ENCODE assay signal across 9 cellular contexts in the genomic region with DNA sequence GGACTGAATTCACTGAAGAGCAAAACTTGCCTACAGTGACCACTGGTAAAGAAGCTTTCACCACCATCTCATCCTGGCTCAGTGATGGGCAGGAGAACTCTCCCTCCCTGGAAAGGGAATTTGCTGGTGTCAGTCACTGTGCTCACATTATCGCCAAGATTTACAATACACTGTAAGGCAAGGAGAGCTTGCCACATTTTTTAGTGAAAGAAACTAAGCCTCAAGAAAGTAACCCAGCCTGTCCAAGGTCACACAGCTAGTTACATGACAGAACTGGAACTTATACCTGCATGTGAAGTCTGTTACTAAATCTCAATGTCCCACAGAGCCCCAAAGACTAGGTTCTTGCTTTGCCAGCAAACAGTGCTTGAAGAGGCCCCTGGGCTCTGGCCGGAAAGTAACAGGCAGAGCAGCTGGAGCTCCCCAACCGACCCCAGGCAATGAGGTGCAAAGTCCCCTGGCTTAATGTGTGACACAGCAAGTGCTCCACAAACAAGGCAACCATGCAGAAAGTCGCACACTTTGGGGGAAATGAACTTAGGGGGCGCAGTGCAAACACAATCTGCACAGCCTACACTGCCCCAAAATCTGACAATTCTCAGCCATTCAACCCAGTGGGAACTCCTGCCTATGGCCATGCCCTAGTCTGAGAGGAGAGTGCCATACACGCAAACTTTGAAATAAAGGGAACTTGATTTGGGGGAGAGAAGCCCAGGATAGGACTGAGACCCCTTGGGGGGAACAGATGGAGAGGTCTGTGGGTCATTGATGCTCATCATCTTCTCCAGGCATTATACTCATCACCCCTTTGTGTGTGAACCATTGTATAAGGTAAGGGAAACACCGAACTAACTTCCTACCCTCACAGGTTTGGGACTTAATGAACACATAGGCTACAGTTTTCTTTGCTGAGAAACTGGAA. TPM values are rescaled to one million over a fixed set of nuclear protein-coding genes. Genes with fewer than 3 reads are reported as not detected.
DNase-seq lines count a peak whose midpoint lies in the region; ATAC-seq, FAIRE-seq and TF ChIP-seq lines count a peak whose summit lies in the region.
"Had no signal": no experiment of that assay in that cellular context is flagged by ENCODE, and none has a peak within 500 bp of the region (broad histone marks: within the 10 kb centered on the region; RNA-seq: fewer than 3 reads in every experiment).

No MANE protein-coding gene starts in this region.

- peak overlapping the region; percentile 93 for H3K4me3 Mint-ChIP-seq in activated T-cell treated with anti-CD3 and anti-CD28 coated beads, Interleukin-2, amount 50 U/mL, for 24 hours

- peak; percentile 51 for FAIRE-seq in GM19239 (lab: Jason Lieb, UNC)

- intact Hi-C loops in sigmoid colon (cut with DNase I), result loop anchor here (5.0 kb wide), 1 partner anchor 148 kb away; no protein-coding TSS in a partner anchor

- no peaks in the 10 kb centered on the region for H3K27me3 Mint-ChIP-seq in activated T-cell treated with anti-CD3 and anti-CD28 coated beads, Interleukin-2, amount 50 U/mL, for 24 hours

- no peaks in the 10 kb centered on the region for H3K9me3 ChIP-seq in sigmoid colon

- H3K27ac Mint-ChIP-seq in activated T-cell treated with anti-CD3 and anti-CD28 coated beads, Interleukin-2, amount 50 U/mL, for 24 hours, result peak overlapping the region; percentile 98

- 6 to 20% methylated on average over 7 of the region's 7 CpGs for WGBS in sigmoid colon, 2 donors

- no peak for TF ChIP-seq EP300 in sigmoid colon (IDR thresholded peaks at IDR 0.05)

- H3K4me1 ChIP-seq in sigmoid colon, result peaks cover 0 to 63% (median 57%) of the 10 kb centered on the region in 4 donors

- no peak for TF ChIP-seq POLR2A in sigmoid colon (IDR thresholded peaks at IDR 0.05)

- H3K27me3 ChIP-seq in sigmoid colon, result no peaks in the 10 kb centered on the region

- no peak for TF ChIP-seq CTCF in AG04449 (IDR thresholded peaks at IDR 0.05; ENCODE audit: insufficient read depth, low read length, missing control alignments)
- TF ChIP-seq CTCF in sigmoid colon (IDR thresholded peaks at IDR 0.05), result no peak

- H3K4me1 Mint-ChIP-seq in activated T-cell treated with anti-CD3 and anti-CD28 coated beads, Interleukin-2, amount 50 U/mL, for 24 hours (ENCODE audit: low read depth), result peaks cover 27% of the 10 kb centered on the region

- peaks cover 0 to 27% (median 0%) of the 10 kb centered on the region in 4 donors for H3K36me3 ChIP-seq in sigmoid colon

- H3K4me3 ChIP-seq in AG04449 (ENCODE audit: low read depth, low read length), result peak overlapping the region; percentile 76
- H3K4me3 ChIP-seq in sigmoid colon, result peak overlapping the region; percentile 59 to 83 (median 78)

- peaks cover 74% of the 10 kb centered on the region for H3K36me3 Mint-ChIP-seq in activated T-cell treated with anti-CD3 and anti-CD28 coated beads, Interleukin-2, amount 50 U/mL, for 24 hours (ENCODE audit: low read depth)

- DNase-seq in AG04449 (ENCODE audit: low read depth, low spot score) (no peak), GM19239 (ENCODE audit: insufficient read length, low spot score) (no peak), globus pallidus (ENCODE audit: low spot score) (peak; percentile 59), sigmoid colon (no peak), NCI-H345 treated with DMSO at 0.1 percent for 48 hours (lab: John Stamatoyannopoulos, UW; ENCODE audit: unreplicated experiment) (no peak)
- DNase-seq in activated T-cell treated with anti-CD3 and anti-CD28 coated beads, Interleukin-2, amount 50 U/mL, for 24 hours, result peak; percentile 56

- POLR2A ChIA-PET in AG04449 (lab: Yijun Ruan, JAX), result interaction anchor here (1.1 to 5.7 kb wide), 2 partner anchors 9 to 58 kb away, joined by 3 to 42 read pairs; no protein-coding TSS in a partner anchor

- ATAC-seq in HG02623 (IDR thresholded peaks at IDR 0.05; ENCODE audit: unreplicated experiment) (no peak), HG02885 (IDR thresholded peaks at IDR 0.05; ENCODE audit: poor library complexity, unreplicated experiment) (no peak)

- H3K9me3 Mint-ChIP-seq in activated T-cell treated with anti-CD3 and anti-CD28 coated beads, Interleukin-2, amount 50 U/mL, for 24 hours, result no peaks in the 10 kb centered on the region

- peak overlapping the region; percentile 92 to 100 (median 98) for H3K27ac ChIP-seq in sigmoid colon
- H3K27ac ChIP-seq: HL-60 had no signal

- CTCF ChIA-PET in AG04449 (lab: Yijun Ruan, JAX), result interaction anchor here (1.0 to 10.4 kb wide), 16 partner anchors 8 to 163 kb away, joined by 3 to 534 read pairs (median 33); partner anchors contain the start of genes ID1 and TPX2

RNA-seq across cellular contexts. Expression of gene BCL2L1, which starts 1.9 kb away (rescaled TPM):
- 10 to 100 TPM; 53.2 to 71.3 (median 55.7) TPM for total RNA-seq in sigmoid colon
- polyA plus RNA-seq in sigmoid colon, result 10 to 100 TPM; 76.1 to 94.8 (median 78.7) TPM

RNA-seq across cellular contexts. Expression of gene TPX2, which starts 18.3 kb away (rescaled TPM):
- 1 to 10 TPM in 1 of 4 donors, under 1 TPM in 1, not detected in 2; 0.36 to 1.8 TPM for total RNA-seq in sigmoid colon
- 10 to 100 TPM in 1 of 3 donors, 1 to 10 TPM in 2; 2.4 to 24.0 (median 4.9) TPM for polyA plus RNA-seq in sigmoid colon

Comparison
In these comparisons a context has a peak if more than half of its experiments do, and no peak if none do; other contexts are left out.
1. DNase-seq: peak in activated T-cell treated with anti-CD3 and anti-CD28 coated beads, Interleukin-2, amount 50 U/mL, for 24 hours (single experiment) and globus pallidus (single experiment); none in AG04449 (single experiment), GM19239 (single experiment), sigmoid colon (single experiment) and NCI-H345 treated with DMSO at 0.1 percent for 48 hours (single experiment).